In the genomic region with DNA sequence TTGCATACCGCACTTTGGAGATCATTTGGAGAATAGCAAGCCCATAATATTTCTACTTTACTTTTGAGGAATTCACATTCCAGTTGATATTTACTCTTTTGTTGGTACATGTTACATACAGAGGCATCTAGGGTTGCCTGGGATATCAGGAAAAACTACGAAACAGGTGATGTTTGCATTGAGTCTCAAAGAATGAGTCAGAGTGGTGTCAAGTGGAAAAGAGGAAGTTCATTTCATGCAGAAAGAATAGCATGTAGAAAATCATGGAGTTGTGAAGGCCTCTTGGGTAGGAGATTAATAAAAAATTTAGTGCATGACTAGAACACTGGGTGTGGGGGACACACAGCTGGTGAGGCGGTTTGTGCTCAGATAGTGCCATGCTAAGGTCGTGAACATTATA, we compare ENCODE assay signal across 19 cellular contexts. TPM values are rescaled to one million over a fixed set of nuclear protein-coding genes. Genes with fewer than 3 reads are reported as not detected.
DNase-seq lines count a peak whose midpoint lies in the region; ATAC-seq, FAIRE-seq and TF ChIP-seq lines count a peak whose summit lies in the region.
"Had no signal": no experiment of that assay in that cellular context is flagged by ENCODE, and none has a peak within 500 bp of the region (broad histone marks: within the 10 kb centered on the region; RNA-seq: fewer than 3 reads in every experiment).

No MANE protein-coding gene starts in this region.

- H3K27ac ChIP-seq in osteoblast (ENCODE audit: low read depth, low read length): no peak overlapping the region
- H3K27ac ChIP-seq: 22Rv1, brain microvascular endothelial cell, HL-60, tibial nerve had no signal

- H3K27me3 ChIP-seq in osteoblast (ENCODE audit: insufficient read depth, low read length): no peaks in the 10 kb centered on the region
- H3K27me3 ChIP-seq: brain microvascular endothelial cell, tibial nerve had no signal

- peak; percentile 48 for ATAC-seq in HG03565 (IDR thresholded peaks at IDR 0.05; ENCODE audit: unreplicated experiment)
- ATAC-seq: activated CD4-positive, CD25-positive, alpha-beta regulatory T cell treated with anti-CD3 and anti-CD28 coated beads, Interleukin-2, amount 50 U/mL, for 24 hours; sciatic nerve had no signal

- H4K20me1 ChIP-seq in osteoblast (ENCODE audit: insufficient read depth, low read length): no peaks in the 10 kb centered on the region

- no peaks in the 10 kb centered on the region for H3K9me3 ChIP-seq in osteoblast (ENCODE audit: low read depth, low read length)

- H3K4me3 ChIP-seq in osteoblast (ENCODE audit: insufficient read depth, low read length): no peak overlapping the region
- H3K4me3 ChIP-seq: tibial nerve had no signal

- H2AFZ ChIP-seq in osteoblast (ENCODE audit: low read length): no peak overlapping the region

- peaks cover 5% of the 10 kb centered on the region for H3K4me1 ChIP-seq in osteoblast (ENCODE audit: insufficient read depth, low read length)
- H3K4me1 ChIP-seq: tibial nerve had no signal

- no peak for FAIRE-seq in RCC 7860 (lab: Jason Lieb, UNC)
- FAIRE-seq: GM12892 had no signal

- no peak overlapping the region for H3K4me2 ChIP-seq in osteoblast (ENCODE audit: insufficient read depth, low read length)

- no peaks in the 10 kb centered on the region for H3K36me3 ChIP-seq in osteoblast (ENCODE audit: insufficient read depth, low read length)
- H3K36me3 ChIP-seq: brain microvascular endothelial cell, tibial nerve had no signal

- TF ChIP-seq CTCF in osteoblast (IDR thresholded peaks at IDR 0.05; ENCODE audit: extremely low read depth, low read depth, low read length) (no peak), GM10266 (IDR thresholded peaks at IDR 0.05; ENCODE audit: control insufficient read depth, insufficient read depth, low read depth, missing control alignments) (no peak)

- peak; percentile 29 for DNase-seq in NOMO-1 treated with DMSO at 0.1 percent for 48 hours (lab: John Stamatoyannopoulos, UW; ENCODE audit: unreplicated experiment)
- no peak for DNase-seq in NOMO-1 treated with dmso at 0.1 percent for 144 hours (lab: John Stamatoyannopoulos, UW; ENCODE audit: unreplicated experiment)
- DNase-seq in RCC 7860 (ENCODE audit: low spot score): peak; percentile 31
- DNase-seq in osteoblast (ENCODE audit: insufficient read length, low spot score, missing footprints): peak; percentile 14
- no peak for DNase-seq in GM10266 (ENCODE audit: extremely low spot score)
- no peak for DNase-seq in stimulated activated CD4-positive, alpha-beta T cell treated with anti-CD3 and anti-CD28 coated beads, Interleukin-2, amount 100 ng/mL, for 48 hours
- no peak for DNase-seq in activated naive CD4-positive, alpha-beta T cell (lab: John Stamatoyannopoulos, UW)
- DNase-seq: brain microvascular endothelial cell; effector CD8-positive, alpha-beta T cell; GOT3; stimulated activated CD4-positive, alpha-beta T cell treated with anti-CD3 and anti-CD28 coated beads, Interleukin-4, amount 100 ng/mL, for 1 hour; SW 1271 had no signal

- H3K79me2 ChIP-seq in osteoblast (ENCODE audit: insufficient read depth, low read length): no peaks in the 10 kb centered on the region

RNA-seq across cellular contexts. Expression of gene ELOVL6, which starts 33.5 kb away (rescaled TPM):
- 12.7 and 19.7 TPM in 2 replicates for total RNA-seq in osteoblast

Comparison
In these comparisons a context has a peak if more than half of its experiments do, and no peak if none do; other contexts are left out.
1. DNase-seq: peak in NOMO-1 treated with DMSO at 0.1 percent for 48 hours (single experiment), RCC 7860 (single experiment) and osteoblast (single experiment); none in NOMO-1 treated with dmso at 0.1 percent for 144 hours (single experiment), GM10266 (single experiment), stimulated activated CD4-positive, alpha-beta T cell treated with anti-CD3 and anti-CD28 coated beads, Interleukin-2, amount 100 ng/mL, for 48 hours (0 of 2) and activated naive CD4-positive, alpha-beta T cell (0 of 4).